In genomic region chr12:130983328-130984017, GRCh38 we compare ENCODE assay signal across 15 cellular contexts. TPM values are rescaled to one million over a fixed set of nuclear protein-coding genes. Genes with fewer than 3 reads are reported as not detected.
DNase-seq lines count a peak whose midpoint lies in the region; ATAC-seq, FAIRE-seq and TF ChIP-seq lines count a peak whose summit lies in the region.
"Had no signal": no experiment of that assay in that cellular context is flagged by ENCODE, and none has a peak within 500 bp of the region (broad histone marks: within the 10 kb centered on the region; RNA-seq: fewer than 3 reads in every experiment).

No MANE protein-coding gene starts in this region.

- H3K27ac Mint-ChIP-seq in astrocyte (ENCODE audit: unreplicated experiment), result peak overlapping the region; percentile 34
- H3K27ac Mint-ChIP-seq: activated T-helper 1 cell treated with anti-CD3 and anti-CD28 coated beads, Interleukin-12 subunit alpha, Interleukin-12 subunit beta, Interleukin-2, Interleukin-4 antibody, amounts not matched to agents 30 ng/mL and 10 ng/mL and 1 ng/mL, durations not matched to agents 14 hours and 24 hours and 36 hours had no signal

- no peak overlapping the region for H2AFZ ChIP-seq in astrocyte (ENCODE audit: low read depth, low read length)

- FAIRE-seq in astrocyte (lab: Jason Lieb, UNC), result no peak
- FAIRE-seq: bronchial epithelial cell had no signal

- H3K9me3 ChIP-seq in astrocyte (ENCODE audit: insufficient read depth, low read depth, low read length), result peaks cover 3% of the 10 kb centered on the region
- H3K9me3 ChIP-seq in right atrium auricular region, result no peaks in the 10 kb centered on the region

- no peak overlapping the region for H3K4me3 ChIP-seq in astrocyte (ENCODE audit: insufficient read depth, low read depth, low read length)
- H3K4me3 ChIP-seq in right atrium auricular region, result no peak overlapping the region

- H3K4me1 ChIP-seq in astrocyte (ENCODE audit: insufficient read depth, low read length), result no peaks in the 10 kb centered on the region
- peaks cover 0 to 38% of the 10 kb centered on the region in 2 donors for H3K4me1 ChIP-seq in right atrium auricular region
- H3K4me1 ChIP-seq: foreskin keratinocyte had no signal

- H3K4me2 ChIP-seq in astrocyte (ENCODE audit: low read length), result no peak overlapping the region

- no peak for ATAC-seq in HG03521 (IDR thresholded peaks at IDR 0.05; ENCODE audit: unreplicated experiment)
- ATAC-seq: foreskin keratinocyte had no signal

- H3K4me1 Mint-ChIP-seq in astrocyte (ENCODE audit: low read depth, unreplicated experiment), result peaks cover under 1% of the 10 kb centered on the region

- H3K9ac ChIP-seq in astrocyte (ENCODE audit: low read length), result no peak overlapping the region

- TF ChIP-seq CTCF in astrocyte (IDR thresholded peaks at IDR 0.05; ENCODE audit: insufficient read depth, low read depth, low read length), result no peak
- no peak for TF ChIP-seq CTCF in right atrium auricular region (IDR thresholded peaks at IDR 0.05)

- no peaks in the 10 kb centered on the region for H3K9me3 Mint-ChIP-seq in astrocyte (ENCODE audit: unreplicated experiment)
- H3K9me3 Mint-ChIP-seq: activated T-helper 1 cell treated with anti-CD3 and anti-CD28 coated beads, Interleukin-12 subunit alpha, Interleukin-12 subunit beta, Interleukin-2, Interleukin-4 antibody, amounts not matched to agents 30 ng/mL and 10 ng/mL and 1 ng/mL, durations not matched to agents 14 hours and 24 hours and 36 hours had no signal

- no peaks in the 10 kb centered on the region for H3K27me3 ChIP-seq in astrocyte (ENCODE audit: insufficient read depth, low read length)
- H3K27me3 ChIP-seq in right atrium auricular region, result no peaks in the 10 kb centered on the region
- H3K27me3 ChIP-seq: foreskin keratinocyte had no signal

- H3K27ac ChIP-seq in astrocyte (ENCODE audit: low read depth, low read length), result no peak overlapping the region
- peak overlapping the region; percentile 50 to 75 for H3K27ac ChIP-seq in right atrium auricular region
- H3K27ac ChIP-seq: foreskin keratinocyte had no signal

- peaks cover 16% of the 10 kb centered on the region for H3K27me3 Mint-ChIP-seq in astrocyte (ENCODE audit: low read depth, unreplicated experiment)

- H3K36me3 ChIP-seq in astrocyte (ENCODE audit: insufficient read depth, low read length) (no peaks in the 10 kb centered on the region), right atrium auricular region (peaks cover 36% of the 10 kb centered on the region)

- DNase-seq in HuH-7 (ENCODE audit: low spot score) (peak; percentile 17), astrocyte (ENCODE audit: low read depth) (no peak), right atrium auricular region (ENCODE audit: low spot score) (peak; percentile 68), superior temporal gyrus (ENCODE audit: extremely low spot score) (peak; percentile 49), DMS 273 treated with DMSO at 0.1 percent for 48 hours (lab: John Stamatoyannopoulos, UW) (no peak), D341Med (ENCODE audit: low spot score) (no peak)
- DNase-seq in activated T-cell treated with anti-CD3 and anti-CD28 coated beads, Interleukin-2, amount 50 U/mL, for 1 hour, result no peak
- DNase-seq: dermis blood vessel endothelial cell, foreskin keratinocyte, NCI-H1417 had no signal

- no peaks in the 10 kb centered on the region for H3K36me3 Mint-ChIP-seq in astrocyte (ENCODE audit: low read depth, unreplicated experiment)

- no peak overlapping the region for H3K4me3 Mint-ChIP-seq in astrocyte (ENCODE audit: unreplicated experiment)
- H3K4me3 Mint-ChIP-seq: activated T-helper 1 cell treated with anti-CD3 and anti-CD28 coated beads, Interleukin-12 subunit alpha, Interleukin-12 subunit beta, Interleukin-2, Interleukin-4 antibody, amounts not matched to agents 30 ng/mL and 10 ng/mL and 1 ng/mL, durations not matched to agents 14 hours and 24 hours and 36 hours had no signal

- no peaks in the 10 kb centered on the region for H3K79me2 ChIP-seq in astrocyte (ENCODE audit: insufficient read depth, low read length)

- H4K20me1 ChIP-seq in astrocyte (ENCODE audit: insufficient read depth, low read length), result no peaks in the 10 kb centered on the region

RNA-seq across cellular contexts. Expression of gene ADGRD1, which starts 29.8 kb away (rescaled TPM):
- total RNA-seq in astrocyte, result 3.0 and 3.9 TPM in 2 replicates
- total RNA-seq in right atrium auricular region, result 100 to 1,000 TPM; 120 to 168 TPM
- total RNA-seq: bronchial epithelial cell, foreskin keratinocyte, HT1080, LHCN-M2 had no signal

Comparison
In these comparisons a context has a peak if more than half of its experiments do, and no peak if none do; other contexts are left out.
1. DNase-seq: peak in HuH-7 (single experiment), right atrium auricular region (single experiment) and superior temporal gyrus (single experiment); none in astrocyte (single experiment), activated T-cell treated with anti-CD3 and anti-CD28 coated beads, Interleukin-2, amount 50 U/mL, for 1 hour (single experiment), DMS 273 treated with DMSO at 0.1 percent for 48 hours (single experiment) and D341Med (single experiment).
2. RNA of gene ADGRD1, which starts 29.8 kb away (total RNA-seq): 120 to 168 TPM in right atrium auricular region; 3.0 to 3.9 TPM in astrocyte; every median in the first group is over 10 times any median in the second.